ENCODE assay signal across 1 cellular context in genomic region chr2:152335016-152335850, GRCh38.
TF ChIP-seq lines count a peak whose summit lies in the region.

Gene FMNL2 (plus strand): TSS chr2:152335174.

TF ChIP-seq in HepG2, 621 proteins besides CTCF, POLR2A, EP300 and RAD21 (continued from another document and continues in another):
- TF ChIP-seq KIAA2018 (CRISPR knock-in tag; IDR thresholded peaks at IDR 0.05; ENCODE audit: borderline replicate concordance) (no peak), ZNF619 (CRISPR knock-in tag; IDR thresholded peaks at IDR 0.05) (no peak), PCBP2 (optimal IDR thresholded peaks at IDR 0.05; ENCODE audit: low read depth, low read length, poor library complexity, severe bottlenecking) (no peak), KAT8 (CRISPR knock-in tag; IDR thresholded peaks at IDR 0.05) (peak; percentile 62), ZNF746 (CRISPR knock-in tag; IDR thresholded peaks at IDR 0.05) (no peak), SMAD3 (CRISPR knock-in tag; IDR thresholded peaks at IDR 0.05) (peak; percentile 60; the same call in 1 of the 2 replicates), ZNF549 (CRISPR knock-in tag; IDR thresholded peaks at IDR 0.05) (no peak), MLXIP (CRISPR knock-in tag; IDR thresholded peaks at IDR 0.05; ENCODE audit: borderline replicate concordance) (peak; percentile 72; the same call in 1 of the 2 replicates), ZNF296 (CRISPR knock-in tag; conservative IDR thresholded peaks at IDR 0.05) (0 out of 2 replicates have a peak, but pooled peaks have one; percentile 38), NFATC3 (CRISPR knock-in tag; IDR thresholded peaks at IDR 0.05) (peak; percentile 95; the same call in 1 of the 2 replicates), ZNF143 (CRISPR knock-in tag; IDR thresholded peaks at IDR 0.05) (peak; percentile 96), SMAD1 (CRISPR knock-in tag; IDR thresholded peaks at IDR 0.05; ENCODE audit: borderline replicate concordance, low read depth) (no peak), SYNCRIP (IDR thresholded peaks at IDR 0.05; ENCODE audit: insufficient read depth, low read depth, low read length) (no peak), SIN3B (IDR thresholded peaks at IDR 0.05; ENCODE audit: low read length) (peak; percentile 26; the same call in 1 of the 2 replicates), U2AF1 (optimal IDR thresholded peaks at IDR 0.05; ENCODE audit: low read depth, low read length) (peak; percentile 45), EZH2 (conservative IDR thresholded peaks at IDR 0.05; ENCODE audit: low read depth, low read length) (no peak), ZNF709 (CRISPR knock-in tag; IDR thresholded peaks at IDR 0.05) (no peak; the same call in 1 of the 2 replicates), PAXIP1 (CRISPR knock-in tag; conservative IDR thresholded peaks at IDR 0.05) (peak; percentile 65), MZF1 (CRISPR knock-in tag; IDR thresholded peaks at IDR 0.05; ENCODE audit: borderline replicate concordance) (no peak), RFXANK (CRISPR knock-in tag; IDR thresholded peaks at IDR 0.05) (no peak), ZNF235 (CRISPR knock-in tag; IDR thresholded peaks at IDR 0.05; ENCODE audit: borderline replicate concordance) (no peak), ZNF274 (CRISPR knock-in tag; IDR thresholded peaks at IDR 0.05) (peak; percentile 84; the same call in 1 of the 2 replicates), ZMYM3 (CRISPR knock-in tag; IDR thresholded peaks at IDR 0.05) (no peak), ETV6 (CRISPR knock-in tag; conservative IDR thresholded peaks at IDR 0.05) (peak; percentile 81), YEATS2 (CRISPR knock-in tag; IDR thresholded peaks at IDR 0.05; ENCODE audit: borderline replicate concordance) (no peak; the same call in 1 of the 2 replicates), ZNF558 (CRISPR knock-in tag; IDR thresholded peaks at IDR 0.05; ENCODE audit: borderline replicate concordance) (no peak; the same call in 1 of the 2 replicates), ZNF580 (CRISPR knock-in tag; IDR thresholded peaks at IDR 0.05; ENCODE audit: borderline replicate concordance, low read depth) (peak; percentile 93), ZNF670 (CRISPR knock-in tag; IDR thresholded peaks at IDR 0.05; ENCODE audit: borderline replicate concordance) (0 out of 2 replicates have a peak, but pooled peaks have one; percentile 3), UBTF (CRISPR knock-in tag; IDR thresholded peaks at IDR 0.05) (peak; percentile 99), E2F2 (CRISPR knock-in tag; IDR thresholded peaks at IDR 0.05; ENCODE audit: borderline replicate concordance) (peak; percentile 66; the same call in 1 of the 2 replicates), MXD1 (CRISPR knock-in tag; IDR thresholded peaks at IDR 0.05) (peak; percentile 54; the same call in 1 of the 2 replicates), ZNF333 (CRISPR knock-in tag; IDR thresholded peaks at IDR 0.05; ENCODE audit: borderline replicate concordance) (no peak), CBFB (CRISPR knock-in tag; IDR thresholded peaks at IDR 0.05) (peak; percentile 81; the same call in 1 of the 2 replicates), ZNF350 (CRISPR knock-in tag; IDR thresholded peaks at IDR 0.05; ENCODE audit: borderline replicate concordance, low read depth) (peak; percentile 52; the same call in 1 of the 2 replicates), SRF (IDR thresholded peaks at IDR 0.05; ENCODE audit: low read depth, low read length) (0 out of 2 replicates have a peak, but pooled peaks have one; percentile 42), ZBTB44 (CRISPR knock-in tag; IDR thresholded peaks at IDR 0.05) (peak; percentile 78; the same call in 1 of the 2 replicates), TOPORS (CRISPR knock-in tag; IDR thresholded peaks at IDR 0.05) (peak; percentile 66; the same call in 1 of the 2 replicates), DRAP1 (CRISPR knock-in tag; IDR thresholded peaks at IDR 0.05) (peak; percentile 85), TBL1XR1 (IDR thresholded peaks at IDR 0.05; ENCODE audit: borderline replicate concordance, low read length, partially characterized antibody) (no peak)
